17 cellular contexts compared by ENCODE assay signal in the genomic region with DNA sequence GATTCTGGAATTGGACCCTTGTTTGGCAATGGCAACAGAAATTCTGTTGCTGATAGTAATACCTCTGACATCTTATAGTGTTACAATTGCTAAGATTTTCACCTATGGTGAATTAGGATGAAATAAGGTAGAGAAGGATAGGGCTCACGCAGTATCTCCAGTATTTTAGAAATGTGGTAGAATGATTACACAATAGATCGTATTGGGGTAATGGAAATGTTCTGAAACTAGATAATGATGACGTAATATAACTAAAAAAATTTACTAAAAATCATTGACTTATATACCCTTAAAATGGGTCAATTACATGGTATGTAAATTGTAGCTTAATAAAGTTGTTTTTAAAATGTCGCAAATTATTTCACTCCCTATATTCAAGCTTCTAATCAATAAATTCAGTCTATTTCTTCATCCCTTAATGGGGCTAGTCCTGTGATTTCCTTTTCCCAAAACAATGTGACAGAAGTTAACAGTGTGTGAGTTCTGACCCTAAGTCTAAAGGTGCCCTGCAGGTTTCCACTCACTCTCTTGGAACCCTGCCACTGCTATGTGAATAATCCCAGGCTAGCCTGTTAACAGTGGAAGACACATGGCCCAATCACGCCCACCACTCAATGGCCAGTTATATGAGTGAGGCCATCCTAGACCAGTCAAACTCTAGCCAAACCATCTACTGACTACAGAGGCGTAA. TPM values are rescaled to one million over a fixed set of nuclear protein-coding genes. Genes with fewer than 3 reads are reported as not detected.
DNase-seq lines count a peak whose midpoint lies in the region; ATAC-seq and TF ChIP-seq lines count a peak whose summit lies in the region.
"Had no signal": no experiment of that assay in that cellular context is flagged by ENCODE, and none has a peak within 500 bp of the region (broad histone marks: within the 10 kb centered on the region; RNA-seq: fewer than 3 reads in every experiment).

No MANE protein-coding gene starts in this region.

- H3K27me3 ChIP-seq in RWPE2 (ENCODE audit: insufficient read depth, poor library complexity, severe bottlenecking) (no peaks in the 10 kb centered on the region), thyroid gland (no peaks in the 10 kb centered on the region)
- H3K27me3 ChIP-seq: BLaER1 had no signal

- H3K27ac ChIP-seq in RWPE2 (ENCODE audit: poor library complexity, severe bottlenecking) (no peak overlapping the region), thyroid gland (no peak overlapping the region)
- H3K27ac ChIP-seq: BLaER1 had no signal

- H3K4me3 ChIP-seq in RWPE2 (ENCODE audit: severe bottlenecking) (no peak overlapping the region), fibroblast of mammary gland (ENCODE audit: control insufficient read depth, low read depth, low read length) (no peak overlapping the region), thyroid gland (replicated peaks in 1 of 3) (no peak overlapping the region)
- H3K4me3 ChIP-seq: BLaER1 had no signal

- TF ChIP-seq POLR2A in thyroid gland (IDR thresholded peaks at IDR 0.05), result no peak

- 82 to 90% methylated on average over 6 of the region's 6 CpGs for WGBS in thyroid gland, 2 donors

- DNase-seq in T-helper 1 cell (no peak), RWPE2 (ENCODE audit: low spot score) (no peak), fibroblast of mammary gland (ENCODE audit: low read depth) (peak; percentile 17), thyroid gland (peak; percentile 16 to 31), activated T-cell treated with anti-CD3 and anti-CD28 coated beads for 4 hours (no peak), DMS114 treated with DMSO at 0.1 percent for 48 hours (lab: John Stamatoyannopoulos, UW; ENCODE audit: unreplicated experiment) (no peak)
- no peak for DNase-seq in effector CD8-positive, alpha-beta T cell (lab: John Stamatoyannopoulos, UW)
- DNase-seq: 8988T; CD8-positive, alpha-beta memory T cell; HCEC 1CT; KBM-7; NCI-H1930; NCI-H2171; NCI-H446 treated with DMSO at 0.1 percent for 48 hours; NCI-H82 had no signal

- peak overlapping the region; percentile 12 for H3K27ac Mint-ChIP-seq in T-helper 1 cell treated with Interleukin-12 subunit alpha and Interleukin-12 subunit beta and Interleukin-4 antibody, amounts not matched to agents 30 μg/mL and 1 μg/mL, for 36 hours

- H3K36me3 ChIP-seq in RWPE2 (ENCODE audit: low read depth), result peaks cover 82% of the 10 kb centered on the region
- peaks cover 12 to 26% of the 10 kb centered on the region in 2 donors for H3K36me3 ChIP-seq in thyroid gland

- H3K27me3 Mint-ChIP-seq in T-helper 1 cell treated with Interleukin-12 subunit alpha and Interleukin-12 subunit beta and Interleukin-4 antibody, amounts not matched to agents 30 μg/mL and 1 μg/mL, for 36 hours (ENCODE audit: low read depth), result no peaks in the 10 kb centered on the region
- H3K27me3 Mint-ChIP-seq: CD8-positive, alpha-beta memory T cell had no signal

- H3K4me1 Mint-ChIP-seq in T-helper 1 cell treated with Interleukin-12 subunit alpha and Interleukin-12 subunit beta and Interleukin-4 antibody, amounts not matched to agents 30 μg/mL and 1 μg/mL, for 36 hours (ENCODE audit: low read depth), result peaks cover 2% of the 10 kb centered on the region

- peaks cover 40% of the 10 kb centered on the region for H3K36me3 Mint-ChIP-seq in T-helper 1 cell treated with Interleukin-12 subunit alpha and Interleukin-12 subunit beta and Interleukin-4 antibody, amounts not matched to agents 30 μg/mL and 1 μg/mL, for 36 hours (ENCODE audit: low read depth)

- H3K4me3 Mint-ChIP-seq in T-helper 1 cell treated with Interleukin-12 subunit alpha and Interleukin-12 subunit beta and Interleukin-4 antibody, amounts not matched to agents 30 μg/mL and 1 μg/mL, for 36 hours, result no peak overlapping the region
- H3K4me3 Mint-ChIP-seq: CD8-positive, alpha-beta memory T cell had no signal

- intact Hi-C loops in thyroid gland (cut with DNase I), result no loop called here

- 0 out of 3 replicates have a peak, but pooled peaks have one; percentile 19 for ATAC-seq in RWPE2 (ENCODE audit: low read depth)

- TF ChIP-seq CTCF in RWPE2 (IDR thresholded peaks at IDR 0.05; ENCODE audit: poor library complexity, severe bottlenecking), result no peak
- no peak for TF ChIP-seq CTCF in fibroblast of mammary gland (conservative IDR thresholded peaks at IDR 0.05; ENCODE audit: control insufficient read depth, insufficient read depth, low read depth, low read length)
- TF ChIP-seq CTCF in thyroid gland (IDR thresholded peaks at IDR 0.05), result no peak

- no peaks in the 10 kb centered on the region for H3K9me3 Mint-ChIP-seq in T-helper 1 cell treated with Interleukin-12 subunit alpha and Interleukin-12 subunit beta and Interleukin-4 antibody, amounts not matched to agents 30 μg/mL and 1 μg/mL, for 36 hours
- H3K9me3 Mint-ChIP-seq: CD8-positive, alpha-beta memory T cell had no signal

- H3K4me1 ChIP-seq in RWPE2 (ENCODE audit: insufficient read depth, poor library complexity, severe bottlenecking) (no peaks in the 10 kb centered on the region), thyroid gland (no peaks in the 10 kb centered on the region)
- H3K4me1 ChIP-seq: BLaER1 had no signal

- H3K9me3 ChIP-seq in RWPE2 (ENCODE audit: severe bottlenecking) (no peaks in the 10 kb centered on the region), thyroid gland (no peaks in the 10 kb centered on the region)
- H3K9me3 ChIP-seq: BLaER1 had no signal

RNA-seq across cellular contexts. Expression of gene USP37, which starts 31.2 kb away (rescaled TPM):
- total RNA-seq in thyroid gland, result 10 to 100 TPM; 10.6 to 22.4 (median 15.8) TPM

RNA-seq across cellular contexts. Expression of gene CNOT9, which starts 31.7 kb away (rescaled TPM):
- total RNA-seq in thyroid gland, result 10 to 100 TPM; 34.7 to 48.5 (median 38.5) TPM

Comparison
In these comparisons a context has a peak if more than half of its experiments do, and no peak if none do; other contexts are left out.
1. DNase-seq: peak in fibroblast of mammary gland (single experiment) and thyroid gland (2 of 2); none in T-helper 1 cell (0 of 5), RWPE2 (single experiment), activated T-cell treated with anti-CD3 and anti-CD28 coated beads for 4 hours (single experiment), DMS114 treated with DMSO at 0.1 percent for 48 hours (single experiment) and effector CD8-positive, alpha-beta T cell (single experiment).